Comparison of ENCODE assay signal across 2 cellular contexts in genomic region chr3:13019243-13019701, GRCh38.
TF ChIP-seq lines count a peak whose summit lies in the region.

No MANE protein-coding gene starts in this region.

TF ChIP-seq in A549, 52 proteins besides CTCF, POLR2A, EP300 and RAD21:
- TF ChIP-seq REST (IDR thresholded peaks at IDR 0.05): no peak
- no peak for TF ChIP-seq TFCP2L1 (CRISPR knock-in tag; IDR thresholded peaks at IDR 0.05)
- TF ChIP-seq MAFK (IDR thresholded peaks at IDR 0.05; ENCODE audit: partially characterized antibody): peak; percentile 57

TF ChIP-seq in IMR-90, 13 proteins besides CTCF, POLR2A, EP300 and RAD21 (continued from another document):
- peak; percentile 34; the same call in 1 of the 2 replicates for TF ChIP-seq NFE2L2 (IDR thresholded peaks at IDR 0.05; ENCODE audit: low read depth, low read length)
- TF ChIP-seq, protein P1, sequence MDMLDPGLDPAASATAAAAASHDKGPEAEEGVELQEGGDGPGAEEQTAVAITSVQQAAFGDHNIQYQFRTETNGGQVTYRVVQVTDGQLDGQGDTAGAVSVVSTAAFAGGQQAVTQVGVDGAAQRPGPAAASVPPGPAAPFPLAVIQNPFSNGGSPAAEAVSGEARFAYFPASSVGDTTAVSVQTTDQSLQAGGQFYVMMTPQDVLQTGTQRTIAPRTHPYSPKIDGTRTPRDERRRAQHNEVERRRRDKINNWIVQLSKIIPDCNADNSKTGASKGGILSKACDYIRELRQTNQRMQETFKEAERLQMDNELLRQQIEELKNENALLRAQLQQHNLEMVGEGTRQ (IDR thresholded peaks at IDR 0.05; ENCODE audit: low read depth, low read length): no peak
- TF ChIP-seq FOS (IDR thresholded peaks at IDR 0.05; ENCODE audit: low read depth, low read length): no peak
- TF ChIP-seq RCOR1 (IDR thresholded peaks at IDR 0.05; ENCODE audit: insufficient replicate concordance, low read length): no peak
